8 cellular contexts compared by ENCODE assay signal in the genomic region with DNA sequence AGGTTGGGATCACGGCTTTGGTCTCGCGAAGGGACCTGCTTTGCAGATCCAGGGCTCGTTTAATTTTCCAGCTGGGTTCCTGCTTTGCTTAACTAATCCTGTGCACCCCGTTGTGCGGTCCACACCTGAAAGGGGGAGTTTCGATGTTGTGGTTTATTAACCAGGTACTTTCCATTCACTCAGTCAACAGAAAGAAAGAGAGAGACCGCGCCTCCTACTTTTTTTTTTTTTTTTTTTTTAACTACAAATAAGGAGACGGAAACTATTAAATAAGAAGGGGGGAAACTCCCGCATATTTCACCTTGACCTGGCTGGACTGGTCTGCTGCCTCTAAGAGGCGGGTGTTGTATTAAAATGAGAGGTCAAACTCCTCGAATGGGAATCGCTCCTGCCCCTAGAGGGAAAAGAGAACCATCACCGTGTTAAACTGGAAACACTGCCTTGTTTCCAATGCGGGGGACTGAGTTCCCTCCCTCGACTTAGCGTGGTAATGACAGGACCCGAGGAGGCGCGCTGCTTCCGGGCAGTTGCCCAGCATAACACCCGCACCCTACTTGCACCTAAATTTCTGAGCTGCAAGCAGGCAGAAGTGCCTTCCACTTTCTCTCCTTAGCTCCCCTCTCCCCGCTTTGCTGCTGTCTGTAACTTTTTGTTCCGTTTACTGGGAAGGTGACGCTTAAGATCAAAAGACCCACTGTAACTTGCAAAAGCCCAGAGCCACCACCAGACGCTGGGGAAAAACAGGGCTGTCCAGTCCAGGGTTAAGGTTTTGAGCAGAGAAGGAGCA. TPM values are rescaled to one million over a fixed set of nuclear protein-coding genes. Genes with fewer than 3 reads are reported as not detected.
DNase-seq lines count a peak whose midpoint lies in the region; ATAC-seq and TF ChIP-seq lines count a peak whose summit lies in the region.

No MANE protein-coding gene starts in this region.

- H3K9me3 ChIP-seq in right atrium auricular region: no peaks in the 10 kb centered on the region

- peak; percentile 49 for ATAC-seq in HG03196 (IDR thresholded peaks at IDR 0.05; ENCODE audit: unreplicated experiment)

- H3K4me3 ChIP-seq in right atrium auricular region: peak overlapping the region; percentile 48 to 63

- H3K36me3 ChIP-seq in right atrium auricular region: no peaks in the 10 kb centered on the region

- H3K4me1 ChIP-seq in right atrium auricular region: peaks cover 0 to 3% of the 10 kb centered on the region in 2 donors

- DNase-seq in D341Med (ENCODE audit: low spot score): peak; percentile 51
- DNase-seq in GM19240 (ENCODE audit: insufficient read length, low spot score): peak; percentile 9
- DNase-seq in NCI-H526 (lab: John Stamatoyannopoulos, UW): peak; percentile 68 to 84
- DNase-seq in anterior cingulate cortex (lab: John Stamatoyannopoulos, UW): peak in 53 of 58 donors; percentile 17 to 92 (median 67)
- peak; percentile 66 for DNase-seq in right atrium auricular region (ENCODE audit: low spot score)
- peak; percentile 91 for DNase-seq in pons (ENCODE audit: low spot score)
- DNase-seq in activated gamma-delta T cell (lab: John Stamatoyannopoulos, UW): no peak

- H3K27me3 ChIP-seq in right atrium auricular region: no peaks in the 10 kb centered on the region

- H3K27ac ChIP-seq in right atrium auricular region: peak overlapping the region; percentile 72 to 83

- peak in 1 of 2 donors; percentile 16 for TF ChIP-seq CTCF in right atrium auricular region (IDR thresholded peaks at IDR 0.05)

RNA-seq across cellular contexts. Expression of a gene that starts 1.1 kb away (rescaled TPM):
- 1 to 10 TPM; 4.9 to 8.6 TPM for total RNA-seq in right atrium auricular region
